12 cellular contexts compared by ENCODE assay signal in genomic region chr5:159022178-159022556, GRCh38.
DNase-seq lines count a peak whose midpoint lies in the region; ATAC-seq and TF ChIP-seq lines count a peak whose summit lies in the region.
"Had no signal": no experiment of that assay in that cellular context is flagged by ENCODE, and none has a peak within 500 bp of the region (broad histone marks: within the 10 kb centered on the region; RNA-seq: fewer than 3 reads in every experiment).

No MANE protein-coding gene starts in this region.

- no peaks in the 10 kb centered on the region for H4K20me1 ChIP-seq in GM23248 (ENCODE audit: insufficient read depth)
- no peaks in the 10 kb centered on the region for H4K20me1 ChIP-seq in H9 (ENCODE audit: control insufficient read depth, insufficient read depth, insufficient read length)

- H2AFZ ChIP-seq in GM23248 = peak overlapping the region; percentile 39; the same call in 1 of the 2 replicates
- H2AFZ ChIP-seq in H9 (ENCODE audit: low read length) = no peak overlapping the region

- no peak overlapping the region for H3K23ac ChIP-seq in H9 (ENCODE audit: insufficient read length, low read depth, low read length)

- H3K36me3 Mint-ChIP-seq in stimulated activated naive B cell treated with anti-CD40 and anti-IgM and Interleukin-4, amounts not matched to agents 10 μg/mL and 1 μg/mL and 100 μg/mL, for 72 hours = peaks cover 21 to 60% of the 10 kb centered on the region in 2 donors
- no peaks in the 10 kb centered on the region for H3K36me3 Mint-ChIP-seq in H9 (ENCODE audit: insufficient read depth in 1 of 3, low read depth in 3 of 3)
- no peaks in the 10 kb centered on the region for H3K36me3 Mint-ChIP-seq in T-helper 2 cell treated with Interferon-gamma antibody and Interleukin-4, amounts not matched to agents 5 μg/mL and 100 μg/mL, for 36 hours (ENCODE audit: low read depth)

- peak overlapping the region; percentile 65 for H3K4me3 ChIP-seq in GM23248
- no peak overlapping the region for H3K4me3 ChIP-seq in adrenal gland
- H3K4me3 ChIP-seq in left ventricle myocardium inferior = peak overlapping the region; percentile 40

- H3K27ac ChIP-seq in GM23248 (peak overlapping the region; percentile 93), adrenal gland (peak overlapping the region in 2 of 5 donors; percentile 41 to 45), left ventricle myocardium inferior (replicated peaks) (peak overlapping the region; percentile 78), H9 (ENCODE audit: insufficient read length, low read depth, low read length) (no peak overlapping the region)

- peaks cover 39% of the 10 kb centered on the region for H3F3A ChIP-seq in GM23248 (ENCODE audit: insufficient read depth)

- WGBS in GM23248 (ENCODE audit: low coverage in 1 of 2, low lambda C conversion rate in 2 of 2, missing lambda C conversion rate in 2 of 2), 2 experiments = 1 to 2% methylated on average over 9 of the region's 9 CpGs
- WGBS in adrenal gland, 4 donors = 56 to 61% (median 60%) methylated on average over 9 of the region's 9 CpGs
- no CpG with 5 or more reads among the region's 9 CpGs for WGBS in H9 (ENCODE audit: extremely low coverage, insufficient read length, low lambda C conversion rate)

- H3T11ph ChIP-seq in H9 (ENCODE audit: low read length) = no peak overlapping the region

- no peaks in the 10 kb centered on the region for H3K9me2 ChIP-seq in GM23248 (ENCODE audit: insufficient read depth)

- H3K56ac ChIP-seq in H9 (ENCODE audit: insufficient read length, low read depth, low read length) = no peak overlapping the region

- no peak overlapping the region for H2BK12ac ChIP-seq in H9 (ENCODE audit: insufficient read length, low read depth, low read length)

- ATAC-seq in stimulated activated naive B cell treated with anti-CD40 and anti-IgM and Interleukin-4, amounts not matched to agents 10 μg/mL and 1 μg/mL and 100 μg/mL, for 72 hours (replicated peaks) = no peak
- no peak for ATAC-seq in activated CD4-positive, CD25-positive, alpha-beta regulatory T cell treated with anti-CD3 and anti-CD28 coated beads, Interleukin-2, amount 50 U/mL, for 24 hours

- H3K4me1 Mint-ChIP-seq in stimulated activated naive B cell treated with anti-CD40 and anti-IgM and Interleukin-4, amounts not matched to agents 10 μg/mL and 1 μg/mL and 100 μg/mL, for 72 hours = peaks cover 48 to 83% of the 10 kb centered on the region in 2 donors
- peaks cover 26 to 28% of the 10 kb centered on the region in 2 experiments for H3K4me1 Mint-ChIP-seq in H9
- H3K4me1 Mint-ChIP-seq in T-helper 2 cell treated with Interferon-gamma antibody and Interleukin-4, amounts not matched to agents 5 μg/mL and 100 μg/mL, for 36 hours (ENCODE audit: low read depth) = peaks cover 4% of the 10 kb centered on the region

- H3K27ac Mint-ChIP-seq in stimulated activated naive B cell treated with anti-CD40 and anti-IgM and Interleukin-4, amounts not matched to agents 10 μg/mL and 1 μg/mL and 100 μg/mL, for 72 hours = peak overlapping the region; percentile 9
- peak overlapping the region in 1 of 3 experiments; percentile 10; a peak in 1 of 7 replicates for H3K27ac Mint-ChIP-seq in H9
- H3K27ac Mint-ChIP-seq in T-helper 2 cell treated with Interferon-gamma antibody and Interleukin-4, amounts not matched to agents 5 μg/mL and 100 μg/mL, for 36 hours = no peak overlapping the region
- H3K27ac Mint-ChIP-seq: dendritic cell treated with granulocyte-macrophage colony-stimulating factor and Interleukin-4, amounts not matched to agents 40 ng/mL and 50 ng/mL, for 4 days had no signal

- no peak overlapping the region for H4K91ac ChIP-seq in H9 (ENCODE audit: insufficient read length, low read depth, low read length)

- H3K36me3 ChIP-seq in GM23248 (ENCODE audit: low read depth) (no peaks in the 10 kb centered on the region), adrenal gland (replicated peaks in 1 of 2) (no peaks in the 10 kb centered on the region), left ventricle myocardium inferior (no peaks in the 10 kb centered on the region)

- H2BK5ac ChIP-seq in H9 (ENCODE audit: insufficient read length, low read length) = no peak overlapping the region

- H3K4me2 ChIP-seq in GM23248 (ENCODE audit: unreplicated experiment) = peak overlapping the region; percentile 81
- no peak overlapping the region for H3K4me2 ChIP-seq in H9 (ENCODE audit: insufficient read depth, insufficient read length, low read length)

- H3K9ac ChIP-seq in GM23248 = peak overlapping the region; percentile 79
- H3K9ac ChIP-seq in H9 (ENCODE audit: extremely low read depth, insufficient read length, low read length) = no peak overlapping the region

- H3K4me1 ChIP-seq in GM23248 (ENCODE audit: insufficient read depth) = peaks cover 31% of the 10 kb centered on the region
- peaks cover 9 to 17% of the 10 kb centered on the region in 2 donors for H3K4me1 ChIP-seq in adrenal gland (replicated peaks in 1 of 2)
- peaks cover 69% of the 10 kb centered on the region for H3K4me1 ChIP-seq in left ventricle myocardium inferior
- H3K4me1 ChIP-seq in H9 (ENCODE audit: insufficient read depth, low read length) = peaks cover 7% of the 10 kb centered on the region; the same call in 1 of the 2 replicates

- no peak overlapping the region; the same call in 1 of the 2 replicates for H3K14ac ChIP-seq in H9 (ENCODE audit: insufficient read depth, low read length)

- no peak overlapping the region for H4K5ac ChIP-seq in H9 (ENCODE audit: insufficient read length, low read depth, low read length)

- H3K27me3 ChIP-seq in GM23248 (replicated peaks; ENCODE audit: insufficient read depth) (no peaks in the 10 kb centered on the region), adrenal gland (no peaks in the 10 kb centered on the region), left ventricle myocardium inferior (ENCODE audit: low read depth) (no peaks in the 10 kb centered on the region), H9 (ENCODE audit: insufficient read depth, low read length) (no peaks in the 10 kb centered on the region)

- no peak overlapping the region for H2BK15ac ChIP-seq in H9 (ENCODE audit: low read depth, low read length)

- H4K8ac ChIP-seq in H9 (replicated peaks; ENCODE audit: insufficient read length, low read depth, low read length) = no peak overlapping the region

- TF ChIP-seq POLR2A in adrenal gland (IDR thresholded peaks at IDR 0.05) = no peak

- no peak overlapping the region for H2BK120ac ChIP-seq in H9 (ENCODE audit: low read depth, low read length, poor library complexity, severe bottlenecking)

- H3K9me3 ChIP-seq in GM23248 (ENCODE audit: low read depth) (no peaks in the 10 kb centered on the region), adrenal gland (replicated peaks in 1 of 3) (no peaks in the 10 kb centered on the region), left ventricle myocardium inferior (replicated peaks) (no peaks in the 10 kb centered on the region), H9 (ENCODE audit: control insufficient read depth, low read depth, low read length) (no peaks in the 10 kb centered on the region)

- no peak overlapping the region for H3K4me3 Mint-ChIP-seq in stimulated activated naive B cell treated with anti-CD40 and anti-IgM and Interleukin-4, amounts not matched to agents 10 μg/mL and 1 μg/mL and 100 μg/mL, for 72 hours
- no peak overlapping the region for H3K4me3 Mint-ChIP-seq in H9
- H3K4me3 Mint-ChIP-seq in T-helper 2 cell treated with Interferon-gamma antibody and Interleukin-4, amounts not matched to agents 5 μg/mL and 100 μg/mL, for 36 hours = no peak overlapping the region
- H3K4me3 Mint-ChIP-seq: dendritic cell treated with granulocyte-macrophage colony-stimulating factor and Interleukin-4, amounts not matched to agents 40 ng/mL and 50 ng/mL, for 4 days had no signal

- no peaks in the 10 kb centered on the region for H3K79me1 ChIP-seq in H9 (ENCODE audit: insufficient read depth, low read depth, low read length, poor library complexity, severe bottlenecking)

- H3K9me3 Mint-ChIP-seq in stimulated activated naive B cell treated with anti-CD40 and anti-IgM and Interleukin-4, amounts not matched to agents 10 μg/mL and 1 μg/mL and 100 μg/mL, for 72 hours = no peaks in the 10 kb centered on the region
- no peaks in the 10 kb centered on the region for H3K9me3 Mint-ChIP-seq in H9
- H3K9me3 Mint-ChIP-seq in T-helper 2 cell treated with Interferon-gamma antibody and Interleukin-4, amounts not matched to agents 5 μg/mL and 100 μg/mL, for 36 hours = no peaks in the 10 kb centered on the region
- H3K9me3 Mint-ChIP-seq: dendritic cell treated with granulocyte-macrophage colony-stimulating factor and Interleukin-4, amounts not matched to agents 40 ng/mL and 50 ng/mL, for 4 days had no signal

- H2BK20ac ChIP-seq in H9 (ENCODE audit: low read depth, low read length, poor library complexity, severe bottlenecking) = no peak overlapping the region

- no peak overlapping the region for H3K18ac ChIP-seq in H9 (ENCODE audit: insufficient read length, low read depth, low read length)

- no peak overlapping the region for H2AK5ac ChIP-seq in H9 (ENCODE audit: insufficient read length, low read length)

- TF ChIP-seq CTCF in adrenal gland (IDR thresholded peaks at IDR 0.05) (no peak), left ventricle myocardium inferior (IDR thresholded peaks at IDR 0.05; ENCODE audit: borderline replicate concordance) (no peak), H9 (conservative IDR thresholded peaks at IDR 0.05) (no peak)

- intact Hi-C loops in adrenal gland (cut with DNase I) = no loop called here
- intact Hi-C loops in left ventricle myocardium inferior (cut with micrococcal nuclease) = no loop called here

- no peaks in the 10 kb centered on the region for H3K27me3 Mint-ChIP-seq in stimulated activated naive B cell treated with anti-CD40 and anti-IgM and Interleukin-4, amounts not matched to agents 10 μg/mL and 1 μg/mL and 100 μg/mL, for 72 hours
- peaks cover 8% of the 10 kb centered on the region for H3K27me3 Mint-ChIP-seq in H9 (ENCODE audit: low read depth)
- H3K27me3 Mint-ChIP-seq in T-helper 2 cell treated with Interferon-gamma antibody and Interleukin-4, amounts not matched to agents 5 μg/mL and 100 μg/mL, for 36 hours (ENCODE audit: low read depth) = peaks cover 8% of the 10 kb centered on the region
- H3K27me3 Mint-ChIP-seq: dendritic cell treated with granulocyte-macrophage colony-stimulating factor and Interleukin-4, amounts not matched to agents 40 ng/mL and 50 ng/mL, for 4 days; naive B cell had no signal

- H3K23me2 ChIP-seq in H9 (ENCODE audit: insufficient read length, low read depth, low read length, poor library complexity, severe bottlenecking) = no peaks in the 10 kb centered on the region

- in situ Hi-C loops in GM23248 (cut with MboI) = no loop called here

- peaks cover 22% of the 10 kb centered on the region for H3K79me2 ChIP-seq in GM23248 (ENCODE audit: insufficient read depth)
- H3K79me2 ChIP-seq in H9 (ENCODE audit: insufficient read depth, low read length) = no peaks in the 10 kb centered on the region

- DNase-seq in GM23248 (peak; percentile 96), adrenal gland (peak; percentile 22 to 83 (median 39)), left ventricle myocardium inferior (peak; percentile 60), H9 (no peak), NCI-H1436 (lab: John Stamatoyannopoulos, UW) (no peak)
- no peak for DNase-seq in stimulated activated naive B cell treated with anti-CD40 and anti-IgM and Interleukin-4, amounts not matched to agents 10 μg/mL and 1 μg/mL and 100 μg/mL, for 72 hours
- DNase-seq in T-helper 2 cell treated with Interferon-gamma antibody and Interleukin-4, amounts not matched to agents 5 μg/mL and 100 μg/mL, for 36 hours (ENCODE audit: low spot score) = no peak
- DNase-seq: activated CD4-positive, alpha-beta T cell treated with anti-CD3 and anti-CD28 coated beads, Interleukin-2, amount 50 U/mL, for 1 hour; naive B cell; NCI-H1694 treated with DMSO at 0.1 percent for 48 hours had no signal

- no peak overlapping the region for H3K4ac ChIP-seq in H9 (ENCODE audit: low read depth, low read length)

Comparison
In these comparisons a context has a peak if more than half of its experiments do, and no peak if none do; other contexts are left out.
1. DNase-seq: peak in GM23248 (single experiment), adrenal gland (7 of 7) and left ventricle myocardium inferior (single experiment); none in stimulated activated naive B cell treated with anti-CD40 and anti-IgM and Interleukin-4, amounts not matched to agents 10 μg/mL and 1 μg/mL and 100 μg/mL, for 72 hours (single experiment), H9 (single experiment), T-helper 2 cell treated with Interferon-gamma antibody and Interleukin-4, amounts not matched to agents 5 μg/mL and 100 μg/mL, for 36 hours (single experiment) and NCI-H1436 (single experiment).
2. H3K4me3 ChIP-seq: peak in GM23248 (single experiment) and left ventricle myocardium inferior (single experiment); none in adrenal gland (0 of 4).